1 cellular context compared by ENCODE assay signal in genomic region chr11:27217496-27217895, GRCh38.
TF ChIP-seq lines count a peak whose summit lies in the region.

No MANE protein-coding gene starts in this region.

TF ChIP-seq in HEK293, 187 proteins besides CTCF, POLR2A, EP300 and RAD21 (continued from another document):
- peak; percentile 59; the same call in 1 of the 2 replicates for TF ChIP-seq ZBTB6 (tag by site-specific recombination; IDR thresholded peaks at IDR 0.05)
- TF ChIP-seq ZNF560 (tag by site-specific recombination; IDR thresholded peaks at IDR 0.05; ENCODE audit: borderline replicate concordance), result no peak
- no peak for TF ChIP-seq ZNF473 (tag by site-specific recombination; IDR thresholded peaks at IDR 0.05)
- no peak for TF ChIP-seq MEIS1 (CRISPR knock-in tag; IDR thresholded peaks at IDR 0.05; ENCODE audit: borderline replicate concordance)
- TF ChIP-seq ZNF664 (tag by site-specific recombination; IDR thresholded peaks at IDR 0.05), result peak; percentile 98
- no peak for TF ChIP-seq AEBP2 (tag by site-specific recombination; IDR thresholded peaks at IDR 0.05; ENCODE audit: borderline replicate concordance)
- TF ChIP-seq, protein P1, sequence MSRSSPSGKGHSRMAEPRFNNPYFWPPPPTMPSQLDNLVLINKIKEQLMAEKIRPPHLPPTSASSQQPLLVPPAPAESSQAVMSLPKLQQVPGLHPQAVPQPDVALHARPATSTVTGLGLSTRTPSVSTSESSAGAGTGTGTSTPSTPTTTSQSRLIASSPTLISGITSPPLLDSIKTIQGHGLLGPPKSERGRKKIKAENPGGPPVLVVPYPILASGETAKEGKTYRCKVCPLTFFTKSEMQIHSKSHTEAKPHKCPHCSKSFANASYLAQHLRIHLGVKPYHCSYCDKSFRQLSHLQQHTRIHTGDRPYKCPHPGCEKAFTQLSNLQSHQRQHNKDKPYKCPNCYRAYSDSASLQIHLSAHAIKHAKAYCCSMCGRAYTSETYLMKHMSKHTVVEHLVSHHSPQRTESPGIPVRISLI (tag by site-specific recombination; IDR thresholded peaks at IDR 0.05), result no peak
- TF ChIP-seq ZNF211 (tag by site-specific recombination; IDR thresholded peaks at IDR 0.05; ENCODE audit: low read depth), result no peak
- TF ChIP-seq ZBTB1 (tag by site-specific recombination; IDR thresholded peaks at IDR 0.05), result no peak
- no peak for TF ChIP-seq ZNF843 (tag by site-specific recombination; IDR thresholded peaks at IDR 0.05)
